15 cellular contexts compared by ENCODE assay signal in the genomic region with DNA sequence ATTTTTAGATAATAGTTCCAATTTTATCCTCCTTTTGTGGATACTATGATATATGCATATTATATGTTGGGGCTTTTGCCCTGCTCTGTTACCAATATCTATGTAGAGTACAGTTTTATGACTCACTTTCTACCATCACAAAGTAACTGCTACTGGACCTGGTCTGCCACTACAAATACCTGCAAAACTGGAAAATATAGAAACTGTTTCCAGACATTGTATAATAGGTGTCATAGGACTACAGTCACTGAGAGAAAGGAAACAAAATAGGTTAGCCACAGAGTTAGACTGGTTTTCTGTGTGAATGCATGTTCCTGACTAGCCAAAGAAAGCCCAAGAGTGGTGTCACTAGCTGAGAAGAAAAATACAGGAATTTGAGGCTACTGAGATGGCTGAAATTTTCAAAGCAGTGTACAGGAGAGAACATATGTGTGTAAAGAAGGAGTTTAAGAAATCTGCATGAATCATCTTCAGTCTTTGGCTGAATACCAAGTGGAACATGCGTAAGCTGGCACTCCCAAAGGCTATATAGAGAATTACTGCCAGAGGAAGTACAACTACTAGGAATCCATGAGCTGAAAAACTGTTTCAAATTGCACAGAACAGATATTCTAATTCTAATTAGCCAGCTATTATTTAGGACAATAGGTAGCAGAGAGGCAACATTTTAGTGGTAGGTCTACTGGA. TPM values are rescaled to one million over a fixed set of nuclear protein-coding genes. Genes with fewer than 3 reads are reported as not detected.
DNase-seq lines count a peak whose midpoint lies in the region; ATAC-seq and TF ChIP-seq lines count a peak whose summit lies in the region.
"Had no signal": no experiment of that assay in that cellular context is flagged by ENCODE, and none has a peak within 500 bp of the region (broad histone marks: within the 10 kb centered on the region; RNA-seq: fewer than 3 reads in every experiment).

No MANE protein-coding gene starts in this region.

- POLR2A ChIA-PET in CD8-positive, alpha-beta T cell (lab: Charles Lee), result no interaction called here

- H3K4me1 ChIP-seq in lung (ENCODE audit: control insufficient read depth in 2 of 2, insufficient read depth in 2 of 2, low read length in 2 of 2), result no peaks in the 10 kb centered on the region
- H3K4me1 ChIP-seq in CD8-positive, alpha-beta T cell (ENCODE audit: insufficient read depth, low read length), result no peaks in the 10 kb centered on the region
- H3K4me1 ChIP-seq: lower lobe of right lung, stomach had no signal

- H3K4me3 Mint-ChIP-seq in CD8-positive, alpha-beta T cell, result no peak overlapping the region
- H3K4me3 Mint-ChIP-seq in immature natural killer cell, result no peak overlapping the region
- H3K4me3 Mint-ChIP-seq: activated T-helper 17 cell treated with anti-CD3 and anti-CD28 coated beads, Interleukin-2, amount 50 U/mL, for 72 hours; T-helper 2 cell treated with Interferon-gamma antibody and Interleukin-4, amounts not matched to agents 5 μg/mL and 100 μg/mL, for 36 hours had no signal

- H3K36me3 Mint-ChIP-seq in CD8-positive, alpha-beta T cell, result no peaks in the 10 kb centered on the region
- no peaks in the 10 kb centered on the region for H3K36me3 Mint-ChIP-seq in immature natural killer cell

- H3K9me3 ChIP-seq in lung (ENCODE audit: control insufficient read depth in 2 of 2, insufficient read depth in 1 of 2, low read length in 1 of 2), result no peaks in the 10 kb centered on the region
- no peaks in the 10 kb centered on the region for H3K9me3 ChIP-seq in CD8-positive, alpha-beta T cell (ENCODE audit: low read length)
- H3K9me3 ChIP-seq: HAP-1, lower lobe of right lung, stomach had no signal

- intact Hi-C loops in CD8-positive, alpha-beta T cell (cut with DNase I, micrococcal nuclease), result no loop called here

- H3K27me3 Mint-ChIP-seq in CD8-positive, alpha-beta T cell (ENCODE audit: low read depth), result no peaks in the 10 kb centered on the region
- peaks cover 0 to 3% (median 2%) of the 10 kb centered on the region in 3 donors for H3K27me3 Mint-ChIP-seq in immature natural killer cell (ENCODE audit: low read depth in 3 of 3)
- H3K27me3 Mint-ChIP-seq: activated T-helper 17 cell treated with anti-CD3 and anti-CD28 coated beads, Interleukin-2, amount 50 U/mL, for 72 hours had no signal

- 59 to 85% methylated on average over 1 of the region's 1 CpG for WGBS in lung, 2 donors

- H3K27me3 ChIP-seq in lung (ENCODE audit: control insufficient read depth, insufficient read depth), result no peaks in the 10 kb centered on the region
- no peaks in the 10 kb centered on the region for H3K27me3 ChIP-seq in CD8-positive, alpha-beta T cell (ENCODE audit: insufficient read depth, low read length)
- H3K27me3 ChIP-seq: stomach had no signal

- H3K36me3 ChIP-seq in lung (ENCODE audit: control insufficient read depth in 2 of 2, insufficient read depth in 2 of 2, low read length in 2 of 2), result no peaks in the 10 kb centered on the region
- no peaks in the 10 kb centered on the region for H3K36me3 ChIP-seq in CD8-positive, alpha-beta T cell (ENCODE audit: insufficient read depth, low read length)
- H3K36me3 ChIP-seq: HAP-1, lower lobe of right lung, stomach had no signal

- H3K27ac Mint-ChIP-seq in CD8-positive, alpha-beta T cell, result no peak overlapping the region
- no peak overlapping the region for H3K27ac Mint-ChIP-seq in immature natural killer cell
- H3K27ac Mint-ChIP-seq: activated T-helper 17 cell treated with anti-CD3 and anti-CD28 coated beads, Interleukin-2, amount 50 U/mL, for 72 hours; T-helper 2 cell treated with Interferon-gamma antibody and Interleukin-4, amounts not matched to agents 5 μg/mL and 100 μg/mL, for 36 hours had no signal

- no peak overlapping the region for H3K4me3 ChIP-seq in lung
- H3K4me3 ChIP-seq in CD8-positive, alpha-beta T cell (ENCODE audit: low read depth, low read length), result no peak overlapping the region
- H3K4me3 ChIP-seq: HAP-1, lower lobe of right lung, stomach had no signal

- ATAC-seq in lung (ENCODE audit: insufficient read depth, low FRiP score) (peak; percentile 47), HG03139 (IDR thresholded peaks at IDR 0.05; ENCODE audit: unreplicated experiment) (no peak)
- no peak for ATAC-seq in CD8-positive, alpha-beta T cell
- ATAC-seq: activated T-helper 17 cell treated with anti-CD3 and anti-CD28 coated beads, Interleukin-2, amount 50 U/mL, for 72 hours had no signal

- no peak for TF ChIP-seq CTCF in AG09319 (IDR thresholded peaks at IDR 0.05; ENCODE audit: low read depth, low read length)
- TF ChIP-seq CTCF in lung (IDR thresholded peaks at IDR 0.05; ENCODE audit: control extremely low read depth, extremely low read depth), result no peak
- TF ChIP-seq CTCF in CD8-positive, alpha-beta T cell (IDR thresholded peaks at IDR 0.05), result no peak

- H3K27ac ChIP-seq in lung (ENCODE audit: low read depth in 1 of 2, low read length in 1 of 2), result no peak overlapping the region
- H3K27ac ChIP-seq in CD8-positive, alpha-beta T cell (ENCODE audit: low read depth, low read length), result no peak overlapping the region
- H3K27ac ChIP-seq: lower lobe of right lung, stomach had no signal

- H3K9me3 Mint-ChIP-seq in CD8-positive, alpha-beta T cell, result no peaks in the 10 kb centered on the region
- peaks cover 0 to 2% (median 0%) of the 10 kb centered on the region in 6 donors for H3K9me3 Mint-ChIP-seq in immature natural killer cell
- H3K9me3 Mint-ChIP-seq: activated T-helper 17 cell treated with anti-CD3 and anti-CD28 coated beads, Interleukin-2, amount 50 U/mL, for 72 hours; T-helper 2 cell treated with Interferon-gamma antibody and Interleukin-4, amounts not matched to agents 5 μg/mL and 100 μg/mL, for 36 hours had no signal

- no peaks in the 10 kb centered on the region for H3K4me1 Mint-ChIP-seq in CD8-positive, alpha-beta T cell (ENCODE audit: low read depth)
- H3K4me1 Mint-ChIP-seq in immature natural killer cell, result no peaks in the 10 kb centered on the region
- H3K4me1 Mint-ChIP-seq: activated T-helper 17 cell treated with anti-CD3 and anti-CD28 coated beads, Interleukin-2, amount 50 U/mL, for 72 hours had no signal

- DNase-seq in AG09319 (ENCODE audit: extremely low read depth, low read depth) (peak; percentile 24), M059J (ENCODE audit: low read depth) (peak; percentile 76), brain pericyte (ENCODE audit: low read depth, low spot score) (peak; percentile 50), lung (ENCODE audit: low spot score) (no peak), immature natural killer cell (no peak)
- no peak for DNase-seq in CD8-positive, alpha-beta T cell
- no peak for DNase-seq in activated CD8-positive, alpha-beta memory T cell treated with anti-CD3 and anti-CD28 coated beads, Interleukin-2, amount 50 U/mL, for 48 hours
- DNase-seq: lower lobe of right lung; NCI-H345; stimulated activated CD4-positive, alpha-beta T cell treated with anti-CD3 and anti-CD28 coated beads, Interleukin-12 subunit alpha, Interleukin-12 subunit beta, amount 100 ng/mL, for 4 hours; stomach had no signal

- CTCF ChIA-PET in CD8-positive, alpha-beta T cell (lab: Charles Lee), result no interaction called here

RNA-seq across cellular contexts. Expression of a gene that starts 29.0 kb away (rescaled TPM):
- total RNA-seq in M059J (2014; rRNA removed; shearing (Covaris generic)), result 13.4 and 16.3 TPM in 2 replicates
- total RNA-seq in lung, result 10 to 100 TPM; 39.5 to 43.1 TPM
- polyA plus RNA-seq in lung (10 to 100 TPM; 21.3 to 60.1 TPM), immature natural killer cell (10 to 100 TPM in 1 of 3 donors, 1 to 10 TPM in 2; 7.7 to 15.7 (median 7.7) TPM)
- total RNA-seq in CD8-positive, alpha-beta T cell, result 1 to 10 TPM; 4.9 to 6.5 TPM

Comparison
In these comparisons a context has a peak if more than half of its experiments do, and no peak if none do; other contexts are left out.
1. DNase-seq: peak in AG09319 (single experiment), M059J (single experiment) and brain pericyte (single experiment); none in lung (single experiment), CD8-positive, alpha-beta T cell (0 of 7), immature natural killer cell (0 of 3) and activated CD8-positive, alpha-beta memory T cell treated with anti-CD3 and anti-CD28 coated beads, Interleukin-2, amount 50 U/mL, for 48 hours (single experiment).